19 cellular contexts compared by ENCODE assay signal in the genomic region with DNA sequence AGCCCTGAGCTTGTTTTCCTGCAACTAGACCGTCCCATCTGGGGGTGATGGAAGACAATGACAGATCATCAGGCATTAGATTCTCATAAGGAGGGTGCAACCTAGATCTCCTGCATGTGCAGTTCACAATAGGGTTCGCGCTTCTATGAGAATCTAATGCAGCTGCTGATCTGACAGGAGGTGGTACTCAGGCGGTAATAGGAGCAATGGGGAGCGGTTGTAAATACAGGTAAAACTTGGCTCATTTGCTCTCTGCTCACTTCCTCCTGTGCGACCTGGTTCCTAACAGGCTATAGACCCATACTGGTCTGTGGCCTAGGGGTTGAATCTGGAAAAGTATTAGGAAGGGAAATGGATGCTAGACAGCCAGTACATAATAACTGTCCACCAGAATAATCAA.
"Had no signal": no experiment of that assay in that cellular context is flagged by ENCODE, and none has a peak within 500 bp of the region (broad histone marks: within the 10 kb centered on the region; RNA-seq: fewer than 3 reads in every experiment).

No MANE protein-coding gene starts in this region.

- H3K4me3 ChIP-seq: K562, SJSA1, SK-N-MC had no signal

- H3K9me3 ChIP-seq: SJSA1 had no signal

- DNase-seq: MM.1S, NCI-H1092 treated with DMSO at 0.1 percent for 48 hours, NCI-H1436, NCI-H187, NCI-H2081 treated with DMSO at 0.1 percent for 48 hours, NCI-H2171, NCI-H446, NCI-H510A, NCI-H524 treated with DMSO at 0.1 percent for 48 hours, Right ventricle myocardium superior, RPMI8226, SIG-M5 had no signal

- H3K27ac ChIP-seq: HL-60, KMS-11, SJSA1, SK-N-MC had no signal

- H3K9ac ChIP-seq: KMS-11 had no signal

- H3K4me2 ChIP-seq: KMS-11 had no signal

- FAIRE-seq: HTR-8/SVneo, K562, RCC 7860 had no signal

- H3K36me3 ChIP-seq: SJSA1 had no signal

- H3K27me3 ChIP-seq: SJSA1 had no signal
